ENCODE assay signal across 8 cellular contexts in genomic region chr3:9946112-9947024, GRCh38. TPM values are rescaled to one million over a fixed set of nuclear protein-coding genes. Genes with fewer than 3 reads are reported as not detected.
DNase-seq lines count a peak whose midpoint lies in the region; ATAC-seq and TF ChIP-seq lines count a peak whose summit lies in the region.

No MANE protein-coding gene starts in this region.

- no peaks in the 10 kb centered on the region for H3K9me3 ChIP-seq in CD4-positive, CD25-positive, alpha-beta regulatory T cell (ENCODE audit: control insufficient read depth in 2 of 2, low read length in 2 of 2)
- H3K9me3 ChIP-seq in mononuclear cell (ENCODE audit: low read depth, low read length): no peaks in the 10 kb centered on the region

- no peaks in the 10 kb centered on the region for H3K9me3 Mint-ChIP-seq in CD4-positive, CD25-positive, alpha-beta regulatory T cell
- H3K9me3 Mint-ChIP-seq in activated T-cell treated with anti-CD3 and anti-CD28 coated beads, Interleukin-2, amount 50 U/mL, for 24 hours: no peaks in the 10 kb centered on the region

- H3K36me3 Mint-ChIP-seq in CD4-positive, CD25-positive, alpha-beta regulatory T cell: peaks cover 5% of the 10 kb centered on the region
- peaks cover 44% of the 10 kb centered on the region for H3K36me3 Mint-ChIP-seq in activated T-cell treated with anti-CD3 and anti-CD28 coated beads, Interleukin-2, amount 50 U/mL, for 24 hours (ENCODE audit: low read depth)

- H3K27me3 ChIP-seq in CD4-positive, CD25-positive, alpha-beta regulatory T cell (ENCODE audit: control insufficient read depth, insufficient read depth, low read length): no peaks in the 10 kb centered on the region
- no peaks in the 10 kb centered on the region for H3K27me3 ChIP-seq in mononuclear cell (ENCODE audit: insufficient read depth, low read length)

- peaks cover 6% of the 10 kb centered on the region for H3K27me3 Mint-ChIP-seq in CD4-positive, CD25-positive, alpha-beta regulatory T cell
- H3K27me3 Mint-ChIP-seq in activated T-cell treated with anti-CD3 and anti-CD28 coated beads, Interleukin-2, amount 50 U/mL, for 24 hours: no peaks in the 10 kb centered on the region

- peaks cover 5% of the 10 kb centered on the region for H3K4me1 ChIP-seq in CD4-positive, CD25-positive, alpha-beta regulatory T cell (ENCODE audit: control insufficient read depth, insufficient read depth, low read length, poor library complexity, severe bottlenecking)
- H3K4me1 ChIP-seq in mononuclear cell (ENCODE audit: insufficient read depth, low read length): peaks cover 16% of the 10 kb centered on the region

- H3K4me3 Mint-ChIP-seq in CD4-positive, CD25-positive, alpha-beta regulatory T cell: peak overlapping the region in 3 of 4 donors; percentile 57 to 77 (median 66)
- peak overlapping the region; percentile 85 for H3K4me3 Mint-ChIP-seq in activated T-cell treated with anti-CD3 and anti-CD28 coated beads, Interleukin-2, amount 50 U/mL, for 24 hours

- H3K27ac ChIP-seq in CD4-positive, CD25-positive, alpha-beta regulatory T cell (ENCODE audit: insufficient read depth, low read length, poor library complexity, severe bottlenecking): peak overlapping the region; percentile 64

- H3K27ac Mint-ChIP-seq in CD4-positive, CD25-positive, alpha-beta regulatory T cell: peak overlapping the region in 2 of 3 donors; percentile 36 to 68
- H3K27ac Mint-ChIP-seq in activated T-cell treated with anti-CD3 and anti-CD28 coated beads, Interleukin-2, amount 50 U/mL, for 24 hours: peak overlapping the region; percentile 92

- TF ChIP-seq CTCF in epithelial cell of proximal tubule (conservative IDR thresholded peaks at IDR 0.05; ENCODE audit: low read depth, low read length): peak; percentile 72

- peaks cover 0 to 17% (median 8%) of the 10 kb centered on the region in 4 donors for H3K4me1 Mint-ChIP-seq in CD4-positive, CD25-positive, alpha-beta regulatory T cell
- peaks cover 19% of the 10 kb centered on the region for H3K4me1 Mint-ChIP-seq in activated T-cell treated with anti-CD3 and anti-CD28 coated beads, Interleukin-2, amount 50 U/mL, for 24 hours (ENCODE audit: low read depth)

- H3K36me3 ChIP-seq in CD4-positive, CD25-positive, alpha-beta regulatory T cell (ENCODE audit: control insufficient read depth, insufficient read depth, low read length): no peaks in the 10 kb centered on the region

- peak; percentile 69 to 86 (median 84) for DNase-seq in CD4-positive, CD25-positive, alpha-beta regulatory T cell
- peak; percentile 46 for DNase-seq in NK-92 treated with Interleukin-12 subunit alpha and Interleukin-12 subunit beta, amount 100 ng/mL, for 24 hours (lab: John Stamatoyannopoulos, UW)
- DNase-seq in activated T-cell treated with anti-CD3 and anti-CD28 coated beads, Interleukin-2, amount 50 U/mL, for 24 hours: peak; percentile 88
- no peak for DNase-seq in epithelial cell of proximal tubule (ENCODE audit: low read depth)
- peak; percentile 62 to 80 for DNase-seq in stimulated activated CD8-positive, alpha-beta memory T cell treated with anti-CD3 and anti-CD28 coated beads, Interleukin-15, amount 100 ng/mL, for 4 hours (ENCODE audit: low read depth in 2 of 2)

- H3K4me3 ChIP-seq in CD4-positive, CD25-positive, alpha-beta regulatory T cell (ENCODE audit: low read depth, low read length): no peak overlapping the region
- H3K4me3 ChIP-seq in epithelial cell of proximal tubule (ENCODE audit: low read depth, low read length) (peak overlapping the region; percentile 67), mononuclear cell (ENCODE audit: low read length) (peak overlapping the region; percentile 40)

- ATAC-seq in CD4-positive, CD25-positive, alpha-beta regulatory T cell (ENCODE audit: low read depth in 2 of 2): peak; percentile 90 to 91
- ATAC-seq in HG02798 (IDR thresholded peaks at IDR 0.05; ENCODE audit: poor library complexity, unreplicated experiment) (peak; percentile 59), GM19328 (IDR thresholded peaks at IDR 0.05; ENCODE audit: unreplicated experiment) (no peak)

RNA-seq across cellular contexts. Expression of gene PRRT3, which starts 5.8 kb away (rescaled TPM):
- total RNA-seq in CD4-positive, CD25-positive, alpha-beta regulatory T cell: 4.7 TPM
- 1 to 10 TPM; 3.0 to 4.3 (median 4.2) TPM for polyA plus RNA-seq in CD4-positive, CD25-positive, alpha-beta regulatory T cell
- total RNA-seq in epithelial cell of proximal tubule (1.3 and 2.4 TPM in 2 replicates), mononuclear cell (3.9 TPM)

RNA-seq across cellular contexts. Expression of gene CRELD1, which starts 12.7 kb away (rescaled TPM):
- 24.6 TPM for total RNA-seq in CD4-positive, CD25-positive, alpha-beta regulatory T cell
- polyA plus RNA-seq in CD4-positive, CD25-positive, alpha-beta regulatory T cell: 10 to 100 TPM; 20.5 to 26.5 (median 23.9) TPM
- total RNA-seq in epithelial cell of proximal tubule (20.5 and 36.6 TPM in 2 replicates), mononuclear cell (7.2 TPM)

RNA-seq across cellular contexts. Expression of gene IL17RC, which starts 29.5 kb away (rescaled TPM):
- total RNA-seq in CD4-positive, CD25-positive, alpha-beta regulatory T cell: 1.1 TPM
- 1 to 10 TPM; 5.6 to 9.5 (median 7.5) TPM for polyA plus RNA-seq in CD4-positive, CD25-positive, alpha-beta regulatory T cell
- total RNA-seq in epithelial cell of proximal tubule (33.2 and 35.3 TPM in 2 replicates), mononuclear cell (2.7 TPM)

RNA-seq across cellular contexts. Expression of gene EMC3, which starts 40.3 kb away (rescaled TPM):
- total RNA-seq in CD4-positive, CD25-positive, alpha-beta regulatory T cell: 57.2 TPM
- polyA plus RNA-seq in CD4-positive, CD25-positive, alpha-beta regulatory T cell: 10 to 100 TPM; 56.9 to 88.2 (median 74.4) TPM
- 32.1 and 51.0 TPM in 2 replicates for total RNA-seq in epithelial cell of proximal tubule
- 77.1 TPM for total RNA-seq in mononuclear cell

RNA-seq across cellular contexts. Expression of gene IL17RE, which starts 43.7 kb away (rescaled TPM):
- 4.3 TPM for total RNA-seq in CD4-positive, CD25-positive, alpha-beta regulatory T cell
- polyA plus RNA-seq in CD4-positive, CD25-positive, alpha-beta regulatory T cell: under 1 TPM in 3 of 4 donors, not detected in 1; 0.31 to 0.33 (median 0.32) TPM
- total RNA-seq in epithelial cell of proximal tubule: 4.1 and 4.8 TPM in 2 replicates
- 0.10 TPM for total RNA-seq in mononuclear cell
